Comparison of ENCODE assay signal across 10 cellular contexts in genomic region chr15:31330111-31330785, GRCh38. TPM values are rescaled to one million over a fixed set of nuclear protein-coding genes. Genes with fewer than 3 reads are reported as not detected.
DNase-seq lines count a peak whose midpoint lies in the region; ATAC-seq and TF ChIP-seq lines count a peak whose summit lies in the region.
"Had no signal": no experiment of that assay in that cellular context is flagged by ENCODE, and none has a peak within 500 bp of the region (broad histone marks: within the 10 kb centered on the region; RNA-seq: fewer than 3 reads in every experiment).

No MANE protein-coding gene starts in this region.

- TF ChIP-seq POLR2A in testis (IDR thresholded peaks at IDR 0.05): no peak

- peaks cover 53% of the 10 kb centered on the region for H3K4me1 Mint-ChIP-seq in activated CD8-positive, alpha-beta memory T cell treated with anti-CD3 and anti-CD28 coated beads, Interleukin-2, amount 10 ng/mL, durations not matched to agents 7 days and 5 days
- peaks cover 52% of the 10 kb centered on the region for H3K4me1 Mint-ChIP-seq in activated naive CD8-positive, alpha-beta T cell treated with anti-CD3 and anti-CD28 coated beads, Interleukin-2, amount 10 ng/mL, durations not matched to agents 7 days and 5 days

- no peak for TF ChIP-seq CTCF in testis (IDR thresholded peaks at IDR 0.05)

- H3K4me1 ChIP-seq in mononuclear cell (ENCODE audit: insufficient read depth, low read length): peaks cover 69% of the 10 kb centered on the region
- H3K4me1 ChIP-seq in testis: peaks cover 53% of the 10 kb centered on the region

- H3K27ac ChIP-seq in testis: peak overlapping the region; percentile 91 to 99

- DNase-seq in activated CD8-positive, alpha-beta memory T cell treated with anti-CD3 and anti-CD28 coated beads, Interleukin-2, amount 10 ng/mL, durations not matched to agents 7 days and 5 days: no peak
- no peak for DNase-seq in activated CD8-positive, alpha-beta memory T cell treated with anti-CD3 and anti-CD28 coated beads for 24 hours
- DNase-seq in activated naive CD8-positive, alpha-beta T cell treated with anti-CD3 and anti-CD28 coated beads, Interleukin-2, amount 10 ng/mL, durations not matched to agents 7 days and 5 days: no peak
- DNase-seq in testis (peak; percentile 53), RPMI8226 (no peak)
- DNase-seq in effector CD4-positive, alpha-beta T cell: no peak
- DNase-seq: activated gamma-delta T cell treated with Interleukin-2 at 50 U/mL for 16 hours, NCI-H1048 had no signal

- H3K27me3 ChIP-seq in mononuclear cell (ENCODE audit: insufficient read depth, low read length): no peaks in the 10 kb centered on the region
- H3K27me3 ChIP-seq in testis: no peaks in the 10 kb centered on the region

- H3K36me3 Mint-ChIP-seq in activated CD8-positive, alpha-beta memory T cell treated with anti-CD3 and anti-CD28 coated beads, Interleukin-2, amount 10 ng/mL, durations not matched to agents 7 days and 5 days: peaks cover 28% of the 10 kb centered on the region
- H3K36me3 Mint-ChIP-seq in activated naive CD8-positive, alpha-beta T cell treated with anti-CD3 and anti-CD28 coated beads, Interleukin-2, amount 10 ng/mL, durations not matched to agents 7 days and 5 days: peaks cover 18% of the 10 kb centered on the region

- H3K4me3 ChIP-seq in mononuclear cell (ENCODE audit: low read length) (peak overlapping the region; percentile 82), testis (peak overlapping the region in 1 of 2 donors; percentile 88)

- no peaks in the 10 kb centered on the region for H3K9me3 Mint-ChIP-seq in activated CD8-positive, alpha-beta memory T cell treated with anti-CD3 and anti-CD28 coated beads, Interleukin-2, amount 10 ng/mL, durations not matched to agents 7 days and 5 days (ENCODE audit: low read depth)
- H3K9me3 Mint-ChIP-seq in activated naive CD8-positive, alpha-beta T cell treated with anti-CD3 and anti-CD28 coated beads, Interleukin-2, amount 10 ng/mL, durations not matched to agents 7 days and 5 days: no peaks in the 10 kb centered on the region

- H3K27me3 Mint-ChIP-seq in activated CD8-positive, alpha-beta memory T cell treated with anti-CD3 and anti-CD28 coated beads, Interleukin-2, amount 10 ng/mL, durations not matched to agents 7 days and 5 days: no peaks in the 10 kb centered on the region
- H3K27me3 Mint-ChIP-seq in activated naive CD8-positive, alpha-beta T cell treated with anti-CD3 and anti-CD28 coated beads, Interleukin-2, amount 10 ng/mL, durations not matched to agents 7 days and 5 days: no peaks in the 10 kb centered on the region

- H3K4me3 Mint-ChIP-seq in activated CD8-positive, alpha-beta memory T cell treated with anti-CD3 and anti-CD28 coated beads, Interleukin-2, amount 10 ng/mL, durations not matched to agents 7 days and 5 days: peak overlapping the region; percentile 95
- H3K4me3 Mint-ChIP-seq in activated naive CD8-positive, alpha-beta T cell treated with anti-CD3 and anti-CD28 coated beads, Interleukin-2, amount 10 ng/mL, durations not matched to agents 7 days and 5 days: peak overlapping the region; percentile 97

- intact Hi-C loops in testis (cut with DNase I; ENCODE audit: low total_unique reads): no loop called here

- WGBS in testis, 2 donors: 11 to 24% methylated on average over 5 to 10 of the region's 10 CpGs

- H3K27ac Mint-ChIP-seq in activated CD8-positive, alpha-beta memory T cell treated with anti-CD3 and anti-CD28 coated beads, Interleukin-2, amount 10 ng/mL, durations not matched to agents 7 days and 5 days: peak overlapping the region; percentile 91
- H3K27ac Mint-ChIP-seq in activated naive CD8-positive, alpha-beta T cell treated with anti-CD3 and anti-CD28 coated beads, Interleukin-2, amount 10 ng/mL, durations not matched to agents 7 days and 5 days: peak overlapping the region; percentile 96

- CTCF ChIA-PET in activated CD8-positive, alpha-beta memory T cell treated with anti-CD3 and anti-CD28 coated beads, Interleukin-2, amount 10 ng/mL, durations not matched to agents 7 days and 5 days (lab: Charles Lee): interaction anchor here (0.9 to 2.9 kb wide), 7 partner anchors 8 to 159 kb away, joined by 3 to 20 read pairs (median 4); no protein-coding TSS in a partner anchor

- POLR2A ChIA-PET in activated naive CD8-positive, alpha-beta T cell treated with anti-CD3 and anti-CD28 coated beads, Interleukin-2, amount 10 ng/mL, durations not matched to agents 7 days and 5 days (lab: Charles Lee): interaction anchor here (0.9 to 8.2 kb wide), 7 partner anchors 8 to 115 kb away, joined by 3 to 126 read pairs (median 16); no protein-coding TSS in a partner anchor

- ATAC-seq in activated CD8-positive, alpha-beta memory T cell treated with anti-CD3 and anti-CD28 coated beads, Interleukin-2, amount 10 ng/mL, durations not matched to agents 7 days and 5 days: no peak
- no peak for ATAC-seq in activated naive CD8-positive, alpha-beta T cell treated with anti-CD3 and anti-CD28 coated beads, Interleukin-2, amount 10 ng/mL, durations not matched to agents 7 days and 5 days (ENCODE audit: low read depth)
- ATAC-seq in GM18511 (IDR thresholded peaks at IDR 0.05; ENCODE audit: unreplicated experiment): no peak

- no peaks in the 10 kb centered on the region for H3K36me3 ChIP-seq in testis (ENCODE audit: low read depth, missing control alignments)

- H3K9me3 ChIP-seq in mononuclear cell (ENCODE audit: low read depth, low read length) (no peaks in the 10 kb centered on the region), testis (no peaks in the 10 kb centered on the region)

RNA-seq across cellular contexts. Expression of gene KLF13, which starts 3.6 kb away (rescaled TPM):
- total RNA-seq in activated CD8-positive, alpha-beta memory T cell treated with anti-CD3 and anti-CD28 coated beads, Interleukin-2, amount 10 ng/mL, durations not matched to agents 7 days and 5 days: 100 to 1,000 TPM; 163 to 206 TPM
- total RNA-seq in activated naive CD8-positive, alpha-beta T cell treated with anti-CD3 and anti-CD28 coated beads, Interleukin-2, amount 10 ng/mL, durations not matched to agents 7 days and 5 days: 100 to 1,000 TPM; 230 to 252 TPM
- total RNA-seq in mononuclear cell (151 TPM), testis (10 to 100 TPM; 41.9 to 61.7 TPM)
- 45.7 TPM for polyA plus RNA-seq in testis (ENCODE audit: insufficient read depth, low read depth, low replicate concordance)
